Comparison of ENCODE assay signal across 1 cellular context in the genomic region with DNA sequence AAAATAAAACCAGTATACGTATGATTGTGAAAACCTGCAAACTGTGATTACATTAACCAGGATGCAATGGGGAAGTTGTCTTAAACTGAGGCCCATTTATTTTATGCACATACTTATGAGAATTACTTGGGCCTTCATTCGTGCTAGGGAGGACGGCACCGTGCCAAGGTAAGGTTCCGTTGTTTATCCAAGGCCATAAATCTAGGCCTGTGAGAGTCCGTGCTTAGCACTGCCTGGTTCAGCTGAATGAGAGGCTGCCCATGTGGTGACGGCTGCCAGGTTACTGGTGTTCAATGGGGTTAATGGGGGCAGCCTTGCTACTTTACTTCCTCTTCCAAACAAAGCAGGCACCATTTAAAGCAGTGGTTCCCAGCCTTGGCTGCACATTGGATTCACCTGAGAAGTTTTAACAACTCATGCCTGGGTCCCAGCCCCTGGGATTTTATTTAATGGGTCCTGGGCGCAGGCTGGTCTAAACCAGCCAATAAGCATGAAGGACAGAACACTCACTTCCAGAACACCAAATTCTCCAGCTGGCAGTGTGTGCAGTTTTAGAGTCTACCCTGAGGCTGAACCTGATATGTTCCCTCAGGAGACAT.
TF ChIP-seq lines count a peak whose summit lies in the region.

No MANE protein-coding gene starts in this region.

TF ChIP-seq in HEK293, 187 proteins besides CTCF, POLR2A, EP300 and RAD21 (continued from another document and continues in another):
- TF ChIP-seq PRDM10 (tag by site-specific recombination; IDR thresholded peaks at IDR 0.05) (peak; percentile 61), ZNF600 (tag by site-specific recombination; IDR thresholded peaks at IDR 0.05) (peak; percentile 76), ZNF302 (tag by site-specific recombination; IDR thresholded peaks at IDR 0.05; ENCODE audit: low read depth) (no peak), ZNF837 (tag by site-specific recombination; IDR thresholded peaks at IDR 0.05) (no peak), MYNN (tag by site-specific recombination; IDR thresholded peaks at IDR 0.05; ENCODE audit: borderline replicate concordance) (no peak), ZNF114 (tag by site-specific recombination; IDR thresholded peaks at IDR 0.05) (no peak), ZNF596 (tag by site-specific recombination; IDR thresholded peaks at IDR 0.05) (peak; percentile 23; the same call in 1 of the 2 replicates), REST (tag by site-specific recombination; IDR thresholded peaks at IDR 0.05) (no peak), WT1 (tag by site-specific recombination; IDR thresholded peaks at IDR 0.05) (peak; percentile 77), PRDM4 (tag by site-specific recombination; IDR thresholded peaks at IDR 0.05) (no peak), ZNF24 (tag by site-specific recombination; IDR thresholded peaks at IDR 0.05) (peak; percentile 58; the same call in 1 of the 2 replicates), ZNF670 (tag by site-specific recombination; IDR thresholded peaks at IDR 0.05; ENCODE audit: low read depth) (no peak), ZNF202 (tag by site-specific recombination; IDR thresholded peaks at IDR 0.05; ENCODE audit: borderline replicate concordance) (no peak), SETDB1 (IDR thresholded peaks at IDR 0.05; ENCODE audit: insufficient read length, low read length) (no peak), ZEB2 (tag by site-specific recombination; IDR thresholded peaks at IDR 0.05) (no peak), ZNF16 (tag by site-specific recombination; IDR thresholded peaks at IDR 0.05; ENCODE audit: low read depth) (no peak), EGR2 (tag by site-specific recombination; IDR thresholded peaks at IDR 0.05; ENCODE audit: low read depth) (no peak), ZNF140 (tag by site-specific recombination; IDR thresholded peaks at IDR 0.05) (no peak), OVOL3 (tag by site-specific recombination; IDR thresholded peaks at IDR 0.05) (no peak), ZFP69B (tag by site-specific recombination; IDR thresholded peaks at IDR 0.05) (0 out of 2 replicates have a peak, but pooled peaks have one; percentile 32), FEZF1 (tag by site-specific recombination; IDR thresholded peaks at IDR 0.05) (peak; percentile 61), ZNF843 (tag by site-specific recombination; IDR thresholded peaks at IDR 0.05) (peak; percentile 63), ZNF623 (tag by site-specific recombination; IDR thresholded peaks at IDR 0.05) (no peak), ZNF211 (tag by site-specific recombination; IDR thresholded peaks at IDR 0.05; ENCODE audit: low read depth) (no peak), ZNF433 (tag by site-specific recombination; IDR thresholded peaks at IDR 0.05; ENCODE audit: low read depth) (no peak)
- TF ChIP-seq, protein P1, sequence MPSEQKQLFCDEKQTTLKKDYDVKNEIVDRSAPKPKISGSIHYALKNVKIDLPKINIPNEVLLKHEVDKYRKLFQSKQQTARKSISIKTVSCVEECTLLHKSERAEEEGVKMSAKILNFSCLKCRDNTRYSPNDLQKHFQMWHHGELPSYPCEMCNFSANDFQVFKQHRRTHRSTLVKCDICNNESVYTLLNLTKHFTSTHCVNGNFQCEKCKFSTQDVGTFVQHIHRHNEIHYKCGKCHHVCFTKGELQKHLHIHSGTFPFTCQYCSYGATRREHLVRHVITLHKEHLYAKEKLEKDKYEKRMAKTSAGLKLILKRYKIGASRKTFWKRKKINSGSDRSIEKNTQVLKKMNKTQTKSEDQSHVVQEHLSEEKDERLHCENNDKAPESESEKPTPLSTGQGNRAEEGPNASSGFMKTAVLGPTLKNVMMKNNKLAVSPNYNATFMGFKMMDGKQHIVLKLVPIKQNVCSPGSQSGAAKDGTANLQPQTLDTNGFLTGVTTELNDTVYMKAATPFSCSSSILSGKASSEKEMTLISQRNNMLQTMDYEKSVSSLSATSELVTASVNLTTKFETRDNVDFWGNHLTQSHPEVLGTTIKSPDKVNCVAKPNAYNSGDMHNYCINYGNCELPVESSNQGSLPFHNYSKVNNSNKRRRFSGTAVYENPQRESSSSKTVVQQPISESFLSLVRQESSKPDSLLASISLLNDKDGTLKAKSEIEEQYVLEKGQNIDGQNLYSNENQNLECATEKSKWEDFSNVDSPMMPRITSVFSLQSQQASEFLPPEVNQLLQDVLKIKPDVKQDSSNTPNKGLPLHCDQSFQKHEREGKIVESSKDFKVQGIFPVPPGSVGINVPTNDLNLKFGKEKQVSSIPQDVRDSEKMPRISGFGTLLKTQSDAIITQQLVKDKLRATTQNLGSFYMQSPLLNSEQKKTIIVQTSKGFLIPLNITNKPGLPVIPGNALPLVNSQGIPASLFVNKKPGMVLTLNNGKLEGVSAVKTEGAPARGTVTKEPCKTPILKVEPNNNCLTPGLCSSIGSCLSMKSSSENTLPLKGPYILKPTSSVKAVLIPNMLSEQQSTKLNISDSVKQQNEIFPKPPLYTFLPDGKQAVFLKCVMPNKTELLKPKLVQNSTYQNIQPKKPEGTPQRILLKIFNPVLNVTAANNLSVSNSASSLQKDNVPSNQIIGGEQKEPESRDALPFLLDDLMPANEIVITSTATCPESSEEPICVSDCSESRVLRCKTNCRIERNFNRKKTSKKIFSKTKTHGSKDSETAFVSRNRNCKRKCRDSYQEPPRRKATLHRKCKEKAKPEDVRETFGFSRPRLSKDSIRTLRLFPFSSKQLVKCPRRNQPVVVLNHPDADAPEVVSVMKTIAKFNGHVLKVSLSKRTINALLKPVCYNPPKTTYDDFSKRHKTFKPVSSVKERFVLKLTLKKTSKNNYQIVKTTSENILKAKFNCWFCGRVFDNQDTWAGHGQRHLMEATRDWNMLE (tag by site-specific recombination; conservative IDR thresholded peaks at IDR 0.05; ENCODE audit: low read depth): no peak
- TF ChIP-seq, protein P2, sequence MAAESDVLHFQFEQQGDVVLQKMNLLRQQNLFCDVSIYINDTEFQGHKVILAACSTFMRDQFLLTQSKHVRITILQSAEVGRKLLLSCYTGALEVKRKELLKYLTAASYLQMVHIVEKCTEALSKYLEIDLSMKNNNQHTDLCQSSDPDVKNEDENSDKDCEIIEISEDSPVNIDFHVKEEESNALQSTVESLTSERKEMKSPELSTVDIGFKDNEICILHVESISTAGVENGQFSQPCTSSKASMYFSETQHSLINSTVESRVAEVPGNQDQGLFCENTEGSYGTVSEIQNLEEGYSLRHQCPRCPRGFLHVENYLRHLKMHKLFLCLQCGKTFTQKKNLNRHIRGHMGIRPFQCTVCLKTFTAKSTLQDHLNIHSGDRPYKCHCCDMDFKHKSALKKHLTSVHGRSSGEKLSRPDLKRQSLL (tag by site-specific recombination; IDR thresholded peaks at IDR 0.05): no peak
- TF ChIP-seq, protein P3, sequence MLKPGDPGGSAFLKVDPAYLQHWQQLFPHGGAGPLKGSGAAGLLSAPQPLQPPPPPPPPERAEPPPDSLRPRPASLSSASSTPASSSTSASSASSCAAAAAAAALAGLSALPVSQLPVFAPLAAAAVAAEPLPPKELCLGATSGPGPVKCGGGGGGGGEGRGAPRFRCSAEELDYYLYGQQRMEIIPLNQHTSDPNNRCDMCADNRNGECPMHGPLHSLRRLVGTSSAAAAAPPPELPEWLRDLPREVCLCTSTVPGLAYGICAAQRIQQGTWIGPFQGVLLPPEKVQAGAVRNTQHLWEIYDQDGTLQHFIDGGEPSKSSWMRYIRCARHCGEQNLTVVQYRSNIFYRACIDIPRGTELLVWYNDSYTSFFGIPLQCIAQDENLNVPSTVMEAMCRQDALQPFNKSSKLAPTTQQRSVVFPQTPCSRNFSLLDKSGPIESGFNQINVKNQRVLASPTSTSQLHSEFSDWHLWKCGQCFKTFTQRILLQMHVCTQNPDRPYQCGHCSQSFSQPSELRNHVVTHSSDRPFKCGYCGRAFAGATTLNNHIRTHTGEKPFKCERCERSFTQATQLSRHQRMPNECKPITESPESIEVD (tag by site-specific recombination; IDR thresholded peaks at IDR 0.05): peak; percentile 63
- TF ChIP-seq, protein P4, sequence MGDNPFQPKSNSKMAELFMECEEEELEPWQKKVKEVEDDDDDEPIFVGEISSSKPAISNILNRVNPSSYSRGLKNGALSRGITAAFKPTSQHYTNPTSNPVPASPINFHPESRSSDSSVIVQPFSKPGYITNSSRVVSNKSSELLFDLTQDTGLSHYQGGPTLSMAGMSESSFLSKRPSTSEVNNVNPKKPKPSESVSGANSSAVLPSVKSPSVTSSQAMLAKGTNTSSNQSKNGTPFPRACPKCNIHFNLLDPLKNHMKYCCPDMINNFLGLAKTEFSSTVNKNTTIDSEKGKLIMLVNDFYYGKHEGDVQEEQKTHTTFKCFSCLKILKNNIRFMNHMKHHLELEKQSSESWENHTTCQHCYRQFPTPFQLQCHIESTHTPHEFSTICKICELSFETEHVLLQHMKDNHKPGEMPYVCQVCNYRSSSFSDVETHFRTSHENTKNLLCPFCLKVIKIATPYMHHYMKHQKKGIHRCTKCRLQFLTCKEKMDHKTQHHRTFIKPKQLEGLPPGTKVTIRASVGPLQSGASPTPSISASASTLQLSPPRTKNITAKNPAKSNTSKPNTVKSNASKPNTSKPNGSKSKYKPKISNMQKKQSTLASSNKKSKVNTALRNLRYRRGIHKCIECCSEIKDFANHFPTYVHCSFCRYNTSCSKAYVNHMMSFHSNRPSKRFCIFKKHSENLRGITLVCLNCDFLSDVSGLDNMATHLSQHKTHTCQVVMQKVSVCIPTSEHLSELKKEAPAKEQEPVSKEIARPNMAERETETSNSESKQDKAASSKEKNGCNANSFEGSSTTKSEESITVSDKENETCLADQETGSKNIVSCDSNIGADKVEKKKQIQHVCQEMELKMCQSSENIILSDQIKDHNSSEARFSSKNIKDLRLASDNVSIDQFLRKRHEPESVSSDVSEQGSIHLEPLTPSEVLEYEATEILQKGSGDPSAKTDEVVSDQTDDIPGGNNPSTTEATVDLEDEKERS (tag by site-specific recombination; IDR thresholded peaks at IDR 0.05): no peak
- TF ChIP-seq, protein P5, sequence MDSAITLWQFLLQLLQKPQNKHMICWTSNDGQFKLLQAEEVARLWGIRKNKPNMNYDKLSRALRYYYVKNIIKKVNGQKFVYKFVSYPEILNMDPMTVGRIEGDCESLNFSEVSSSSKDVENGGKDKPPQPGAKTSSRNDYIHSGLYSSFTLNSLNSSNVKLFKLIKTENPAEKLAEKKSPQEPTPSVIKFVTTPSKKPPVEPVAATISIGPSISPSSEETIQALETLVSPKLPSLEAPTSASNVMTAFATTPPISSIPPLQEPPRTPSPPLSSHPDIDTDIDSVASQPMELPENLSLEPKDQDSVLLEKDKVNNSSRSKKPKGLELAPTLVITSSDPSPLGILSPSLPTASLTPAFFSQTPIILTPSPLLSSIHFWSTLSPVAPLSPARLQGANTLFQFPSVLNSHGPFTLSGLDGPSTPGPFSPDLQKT (IDR thresholded peaks at IDR 0.05; ENCODE audit: borderline replicate concordance, low read depth, low read length): no peak
